11 cellular contexts compared by ENCODE assay signal in genomic region chr10:132873395-132873794, GRCh38.
"Had no signal": no experiment of that assay in that cellular context is flagged by ENCODE, and none has a peak within 500 bp of the region (broad histone marks: within the 10 kb centered on the region; RNA-seq: fewer than 3 reads in every experiment).

No MANE protein-coding gene starts in this region.

- H3K4me1 Mint-ChIP-seq: brain, nephron had no signal

- H3K4me3 ChIP-seq: esophagus muscularis mucosa, tibial nerve had no signal

- ATAC-seq: activated CD4-positive, CD25-positive, alpha-beta regulatory T cell treated with anti-CD3 and anti-CD28 coated beads, Interleukin-2, amount 50 U/mL, for 24 hours had no signal

- H3K27ac Mint-ChIP-seq: brain, nephron had no signal

- H3K36me3 ChIP-seq: esophagus muscularis mucosa, tibial nerve had no signal

- DNase-seq: activated CD4-positive, alpha-beta T cell treated with anti-CD3 and anti-CD28 coated beads, Interleukin-2, amount 50 U/mL, for 4 hours; activated naive CD4-positive, alpha-beta T cell treated with anti-CD3 and anti-CD28 coated beads, Interleukin-2, amount 50 U/mL, for 16 hours; amniotic stem cell; cerebellar nuclear complex; glutamatergic neuron; mesenchymal stem cell had no signal

- H3K4me3 Mint-ChIP-seq: brain, nephron had no signal

- H3K27ac ChIP-seq: esophagus muscularis mucosa, tibial nerve had no signal

- H3K4me1 ChIP-seq: esophagus muscularis mucosa, tibial nerve had no signal
